19 cellular contexts compared by ENCODE assay signal in genomic region chr5:23268136-23268535, GRCh38.
DNase-seq lines count a peak whose midpoint lies in the region; ATAC-seq, FAIRE-seq and TF ChIP-seq lines count a peak whose summit lies in the region.
"Had no signal": no experiment of that assay in that cellular context is flagged by ENCODE, and none has a peak within 500 bp of the region (broad histone marks: within the 10 kb centered on the region; RNA-seq: fewer than 3 reads in every experiment).

No MANE protein-coding gene starts in this region.

- no peak overlapping the region for H3K9ac ChIP-seq in PC-3 (ENCODE audit: low read length)
- H3K9ac ChIP-seq: SK-N-SH had no signal

- no peak overlapping the region for H3K27ac ChIP-seq in PC-3 (ENCODE audit: low read length)
- H3K27ac ChIP-seq in small intestine (ENCODE audit: low read depth in 1 of 2, low read length in 1 of 2): no peak overlapping the region
- no peak overlapping the region for H3K27ac ChIP-seq in upper lobe of right lung

- H3K36me3 ChIP-seq in PC-3 (ENCODE audit: low read depth, low read length) (no peaks in the 10 kb centered on the region), small intestine (ENCODE audit: control insufficient read depth in 2 of 2, insufficient read depth in 2 of 2, low read length in 2 of 2) (no peaks in the 10 kb centered on the region), upper lobe of right lung (no peaks in the 10 kb centered on the region)

- DNase-seq in NCI-H82 (lab: John Stamatoyannopoulos, UW): peak; percentile 7
- DNase-seq in NCI-H82 treated with DMSO at 0.1 percent for 48 hours (lab: John Stamatoyannopoulos, UW; ENCODE audit: unreplicated experiment): no peak
- DNase-seq in NCI-H1694 (lab: John Stamatoyannopoulos, UW): peak; percentile 85
- no peak for DNase-seq in PC-3
- DNase-seq in fibroblast of mammary gland (ENCODE audit: low read depth): peak; percentile 38
- no peak for DNase-seq in small intestine
- no peak for DNase-seq in upper lobe of right lung
- DNase-seq: 8988T, Caco-2, H7, NCI-H1417, NCI-H2029 treated with DMSO at 0.1 percent for 48 hours, NCI-H226, NCI-H748 treated with DMSO at 0.1 percent for 48 hours, RPMI8226, SK-N-SH had no signal

- no peak for FAIRE-seq in small intestine (lab: Jason Lieb, UNC)
- FAIRE-seq: G401.6, GM12892 had no signal

- no peak overlapping the region for H3K4me2 ChIP-seq in PC-3 (ENCODE audit: low read length)
- H3K4me2 ChIP-seq: SK-N-SH had no signal

- POLR2A ChIA-PET in PC-3 (lab: Charles Lee; ENCODE audit: unreplicated experiment): no interaction called here

- no peaks in the 10 kb centered on the region for H4K20me1 ChIP-seq in PC-3 (ENCODE audit: low read length)

- intact Hi-C loops in PC-3 (cut with micrococcal nuclease): no loop called here
- intact Hi-C loops in upper lobe of right lung (cut with DNase I): no loop called here

- H3K9me3 ChIP-seq in PC-3 (ENCODE audit: low read length) (no peaks in the 10 kb centered on the region), small intestine (ENCODE audit: control insufficient read depth, low read depth) (peaks cover 1% of the 10 kb centered on the region), upper lobe of right lung (no peaks in the 10 kb centered on the region)
- H3K9me3 ChIP-seq: Caco-2, SK-N-SH had no signal

- no peaks in the 10 kb centered on the region for H3K9me2 ChIP-seq in PC-3 (replicated peaks; ENCODE audit: low read length)
- H3K9me2 ChIP-seq: SK-N-SH had no signal

- TF ChIP-seq CTCF in PC-3 (conservative IDR thresholded peaks at IDR 0.05; ENCODE audit: low read depth, low read length): 0 out of 2 replicates have a peak, but pooled peaks have one; percentile 12
- TF ChIP-seq CTCF in fibroblast of mammary gland (conservative IDR thresholded peaks at IDR 0.05; ENCODE audit: control insufficient read depth, insufficient read depth, low read depth, low read length): peak; percentile 0
- TF ChIP-seq CTCF in upper lobe of right lung (IDR thresholded peaks at IDR 0.05): no peak

- CTCF ChIA-PET in PC-3 (lab: Charles Lee): interaction anchor here (0.6 kb wide), 1 partner anchor 568 kb away, joined by 3 read pairs; no protein-coding TSS in a partner anchor

- ATAC-seq in PC-3 (no peak), upper lobe of right lung (no peak), HG03442 (IDR thresholded peaks at IDR 0.05; ENCODE audit: unreplicated experiment) (no peak)

- H3K79me2 ChIP-seq in PC-3 (ENCODE audit: low read length): no peaks in the 10 kb centered on the region

- BruUV-seq in PC-3 (replicated peaks; lab: Mats Ljungman, UMichigan): no TSS peak

- H3K27me3 ChIP-seq in PC-3 (ENCODE audit: low read length) (no peaks in the 10 kb centered on the region), small intestine (ENCODE audit: control insufficient read depth in 2 of 2, insufficient read depth in 2 of 2, low read length in 2 of 2) (no peaks in the 10 kb centered on the region), upper lobe of right lung (no peaks in the 10 kb centered on the region)

- H3K4me1 ChIP-seq in PC-3 (ENCODE audit: insufficient read depth, low read length) (peaks cover 10% of the 10 kb centered on the region), small intestine (ENCODE audit: control insufficient read depth in 2 of 2, insufficient read depth in 1 of 2, low read depth in 1 of 2, low read length in 1 of 2) (no peaks in the 10 kb centered on the region), upper lobe of right lung (no peaks in the 10 kb centered on the region)
- H3K4me1 ChIP-seq: Caco-2 had no signal

- H3K4me3 ChIP-seq in PC-3 (ENCODE audit: low read length): no peak overlapping the region
- H3K4me3 ChIP-seq in fibroblast of mammary gland (ENCODE audit: control insufficient read depth, low read depth, low read length): no peak overlapping the region
- no peak overlapping the region for H3K4me3 ChIP-seq in small intestine (ENCODE audit: low read depth in 1 of 2, low read length in 2 of 2)
- no peak overlapping the region for H3K4me3 ChIP-seq in upper lobe of right lung

- no peak overlapping the region for H2AFZ ChIP-seq in PC-3 (ENCODE audit: low read length)

- 73 to 78% (median 74%) methylated on average over 10 of the region's 10 CpGs for WGBS in small intestine, 3 donors

- H3F3A ChIP-seq in PC-3 (ENCODE audit: low read length, unreplicated experiment): no peaks in the 10 kb centered on the region

Comparison
In these comparisons a context has a peak if more than half of its experiments do, and no peak if none do; other contexts are left out.
1. DNase-seq: peak in NCI-H82 (single experiment), NCI-H1694 (single experiment) and fibroblast of mammary gland (single experiment); none in NCI-H82 treated with DMSO at 0.1 percent for 48 hours (single experiment), PC-3 (single experiment), small intestine (single experiment) and upper lobe of right lung (single experiment).